Comparison of ENCODE assay signal across 17 cellular contexts in the genomic region with DNA sequence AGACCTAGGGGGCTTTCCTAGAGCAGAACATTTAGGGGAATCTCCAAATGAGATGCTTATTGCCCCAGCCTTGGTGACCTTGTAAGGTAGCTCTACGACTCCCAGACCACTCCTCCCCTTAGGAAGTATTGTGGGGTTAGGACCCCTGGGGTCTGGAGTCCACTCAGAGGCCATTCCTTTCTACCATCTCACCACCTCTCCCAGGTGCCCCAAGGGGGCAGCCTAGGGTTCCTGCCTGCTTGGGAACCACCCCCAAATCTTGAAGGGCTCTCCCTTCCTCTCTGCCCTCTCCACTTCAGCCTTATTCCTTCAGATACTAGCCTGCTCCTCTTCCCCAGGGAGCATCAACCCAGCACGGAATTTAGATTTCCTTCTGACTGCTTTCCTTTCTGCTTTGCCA.
"Had no signal": no experiment of that assay in that cellular context is flagged by ENCODE, and none has a peak within 500 bp of the region (broad histone marks: within the 10 kb centered on the region; RNA-seq: fewer than 3 reads in every experiment).

No MANE protein-coding gene starts in this region.

- H3K36me3 ChIP-seq: neutrophil, right atrium auricular region, sigmoid colon, tibial nerve, upper lobe of right lung had no signal

- H3K4me3 ChIP-seq: right atrium auricular region, sigmoid colon, skin epidermis, testis, tibial nerve, upper lobe of right lung had no signal

- H3K9me3 ChIP-seq: neutrophil, right atrium auricular region, sigmoid colon, testis, tibial nerve, upper lobe of right lung had no signal

- DNase-seq: effector memory CD8-positive, alpha-beta T cell; foreskin keratinocyte; kidney glomerular epithelial cell; mammary epithelial cell; naive thymus-derived CD4-positive, alpha-beta T cell; nephron progenitor cell; sigmoid colon; stimulated activated CD4-positive, alpha-beta T cell treated with anti-CD3 and anti-CD28 coated beads, Interleukin-2, amount 100 ng/mL, for 24 hours; stimulated activated CD4-positive, alpha-beta T cell treated with anti-CD3 and anti-CD28 coated beads, Interleukin-4, amount 100 ng/mL, for 4 hours; stimulated activated naive B cell treated with anti-CD40 and anti-IgM and Interleukin-4, amounts not matched to agents 10 μg/mL and 1 μg/mL and 100 μg/mL, for 72 hours; stimulated activated naive CD8-positive, alpha-beta T cell treated with anti-CD3 and anti-CD28 coated beads, Interleukin-15, amount 100 ng/mL, for 72 hours; testis; upper lobe of right lung had no signal

- ATAC-seq: effector memory CD8-positive, alpha-beta T cell; foreskin keratinocyte; naive thymus-derived CD4-positive, alpha-beta T cell; stimulated activated naive B cell treated with anti-CD40 and anti-IgM and Interleukin-4, amounts not matched to agents 10 μg/mL and 1 μg/mL and 100 μg/mL, for 72 hours; stimulated activated naive CD8-positive, alpha-beta T cell treated with anti-CD3 and anti-CD28 coated beads, Interleukin-15, amount 100 ng/mL, for 72 hours; upper lobe of right lung had no signal

- H3K27me3 ChIP-seq: foreskin keratinocyte, right atrium auricular region, testis, upper lobe of right lung had no signal

- H3K4me1 ChIP-seq: foreskin keratinocyte, right atrium auricular region, sigmoid colon, testis, tibial nerve, upper lobe of right lung had no signal

- H3K27ac ChIP-seq: foreskin keratinocyte, neutrophil, right atrium auricular region, sigmoid colon, skin epidermis, testis, tibial nerve, upper lobe of right lung had no signal
